In the genomic region with DNA sequence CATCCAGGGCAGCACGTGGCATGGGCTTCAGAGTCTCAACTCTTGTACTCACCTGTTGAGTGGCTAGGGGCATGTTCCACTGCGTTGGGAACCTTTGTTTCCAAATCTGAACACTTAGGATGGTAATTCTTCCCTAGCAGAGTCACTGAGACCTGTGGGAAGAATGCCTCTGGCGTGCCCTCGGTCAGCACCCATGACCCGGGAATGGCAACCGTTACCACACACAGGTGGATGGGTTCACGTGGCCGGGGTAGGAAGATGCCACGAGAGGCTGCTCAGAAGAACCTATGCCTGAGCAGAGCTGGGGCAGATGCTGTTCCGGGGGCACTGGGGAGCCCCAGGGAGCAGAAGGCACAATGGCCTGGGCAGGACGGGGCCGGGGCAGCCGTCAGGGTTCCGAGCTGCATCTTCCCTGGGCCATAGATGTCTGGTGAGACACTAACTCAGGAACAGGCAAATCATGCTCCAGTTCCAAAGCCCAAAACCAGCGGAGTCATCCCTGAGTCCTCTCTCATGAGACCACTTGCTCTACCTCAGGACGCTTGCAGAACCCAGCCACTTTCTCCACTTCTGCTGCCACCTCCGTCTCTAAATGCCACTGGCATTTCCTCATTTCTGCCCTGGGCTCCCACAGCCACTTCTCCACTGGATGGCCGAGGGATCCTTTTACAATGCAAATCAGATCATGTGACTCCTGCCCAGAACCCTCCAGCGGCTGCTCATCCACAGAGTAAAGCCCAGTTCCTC, we compare ENCODE assay signal across 1 cellular context.
A peak's percentile ranks its signal among the peaks of the same experiment; 100 is the strongest.
TF ChIP-seq lines count a peak whose summit lies in the region.

No MANE protein-coding gene starts in this region.

TF ChIP-seq in WTC11, 78 proteins besides CTCF, POLR2A, EP300 and RAD21 (continued from another document):
- TF ChIP-seq, protein P1, sequence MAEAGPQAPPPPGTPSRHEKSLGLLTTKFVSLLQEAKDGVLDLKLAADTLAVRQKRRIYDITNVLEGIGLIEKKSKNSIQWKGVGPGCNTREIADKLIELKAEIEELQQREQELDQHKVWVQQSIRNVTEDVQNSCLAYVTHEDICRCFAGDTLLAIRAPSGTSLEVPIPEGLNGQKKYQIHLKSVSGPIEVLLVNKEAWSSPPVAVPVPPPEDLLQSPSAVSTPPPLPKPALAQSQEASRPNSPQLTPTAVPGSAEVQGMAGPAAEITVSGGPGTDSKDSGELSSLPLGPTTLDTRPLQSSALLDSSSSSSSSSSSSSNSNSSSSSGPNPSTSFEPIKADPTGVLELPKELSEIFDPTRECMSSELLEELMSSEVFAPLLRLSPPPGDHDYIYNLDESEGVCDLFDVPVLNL (CRISPR knock-in tag; IDR thresholded peaks at IDR 0.05; ENCODE audit: borderline replicate concordance, low read depth) = no peak
- TF ChIP-seq, protein P2, sequence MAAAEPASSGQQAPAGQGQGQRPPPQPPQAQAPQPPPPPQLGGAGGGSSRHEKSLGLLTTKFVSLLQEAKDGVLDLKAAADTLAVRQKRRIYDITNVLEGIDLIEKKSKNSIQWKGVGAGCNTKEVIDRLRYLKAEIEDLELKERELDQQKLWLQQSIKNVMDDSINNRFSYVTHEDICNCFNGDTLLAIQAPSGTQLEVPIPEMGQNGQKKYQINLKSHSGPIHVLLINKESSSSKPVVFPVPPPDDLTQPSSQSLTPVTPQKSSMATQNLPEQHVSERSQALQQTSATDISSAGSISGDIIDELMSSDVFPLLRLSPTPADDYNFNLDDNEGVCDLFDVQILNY (CRISPR knock-in tag; IDR thresholded peaks at IDR 0.05) = no peak
- no peak for TF ChIP-seq ZNF416 (CRISPR knock-in tag; IDR thresholded peaks at IDR 0.05)
- TF ChIP-seq ZNF219 (CRISPR knock-in tag; IDR thresholded peaks at IDR 0.05; ENCODE audit: borderline replicate concordance) = no peak
- TF ChIP-seq ZNF138 (CRISPR knock-in tag; conservative IDR thresholded peaks at IDR 0.05) = 0 out of 2 replicates have a peak, but pooled peaks have one; percentile 19
- TF ChIP-seq, protein P3, sequence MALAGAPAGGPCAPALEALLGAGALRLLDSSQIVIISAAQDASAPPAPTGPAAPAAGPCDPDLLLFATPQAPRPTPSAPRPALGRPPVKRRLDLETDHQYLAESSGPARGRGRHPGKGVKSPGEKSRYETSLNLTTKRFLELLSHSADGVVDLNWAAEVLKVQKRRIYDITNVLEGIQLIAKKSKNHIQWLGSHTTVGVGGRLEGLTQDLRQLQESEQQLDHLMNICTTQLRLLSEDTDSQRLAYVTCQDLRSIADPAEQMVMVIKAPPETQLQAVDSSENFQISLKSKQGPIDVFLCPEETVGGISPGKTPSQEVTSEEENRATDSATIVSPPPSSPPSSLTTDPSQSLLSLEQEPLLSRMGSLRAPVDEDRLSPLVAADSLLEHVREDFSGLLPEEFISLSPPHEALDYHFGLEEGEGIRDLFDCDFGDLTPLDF (CRISPR knock-in tag; IDR thresholded peaks at IDR 0.05) = no peak
- TF ChIP-seq, protein P4, sequence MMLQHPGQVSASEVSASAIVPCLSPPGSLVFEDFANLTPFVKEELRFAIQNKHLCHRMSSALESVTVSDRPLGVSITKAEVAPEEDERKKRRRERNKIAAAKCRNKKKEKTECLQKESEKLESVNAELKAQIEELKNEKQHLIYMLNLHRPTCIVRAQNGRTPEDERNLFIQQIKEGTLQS (CRISPR knock-in tag; conservative IDR thresholded peaks at IDR 0.05) = no peak
- TF ChIP-seq, protein P5, sequence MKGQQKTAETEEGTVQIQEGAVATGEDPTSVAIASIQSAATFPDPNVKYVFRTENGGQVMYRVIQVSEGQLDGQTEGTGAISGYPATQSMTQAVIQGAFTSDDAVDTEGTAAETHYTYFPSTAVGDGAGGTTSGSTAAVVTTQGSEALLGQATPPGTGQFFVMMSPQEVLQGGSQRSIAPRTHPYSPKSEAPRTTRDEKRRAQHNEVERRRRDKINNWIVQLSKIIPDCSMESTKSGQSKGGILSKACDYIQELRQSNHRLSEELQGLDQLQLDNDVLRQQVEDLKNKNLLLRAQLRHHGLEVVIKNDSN (CRISPR knock-in tag; IDR thresholded peaks at IDR 0.05) = peak; percentile 67; the same call in 1 of the 2 replicates
- no peak for TF ChIP-seq NFATC4 (CRISPR knock-in tag; IDR thresholded peaks at IDR 0.05)
- TF ChIP-seq TP53 (CRISPR knock-in tag; IDR thresholded peaks at IDR 0.05) = no peak
- TF ChIP-seq, protein P6, sequence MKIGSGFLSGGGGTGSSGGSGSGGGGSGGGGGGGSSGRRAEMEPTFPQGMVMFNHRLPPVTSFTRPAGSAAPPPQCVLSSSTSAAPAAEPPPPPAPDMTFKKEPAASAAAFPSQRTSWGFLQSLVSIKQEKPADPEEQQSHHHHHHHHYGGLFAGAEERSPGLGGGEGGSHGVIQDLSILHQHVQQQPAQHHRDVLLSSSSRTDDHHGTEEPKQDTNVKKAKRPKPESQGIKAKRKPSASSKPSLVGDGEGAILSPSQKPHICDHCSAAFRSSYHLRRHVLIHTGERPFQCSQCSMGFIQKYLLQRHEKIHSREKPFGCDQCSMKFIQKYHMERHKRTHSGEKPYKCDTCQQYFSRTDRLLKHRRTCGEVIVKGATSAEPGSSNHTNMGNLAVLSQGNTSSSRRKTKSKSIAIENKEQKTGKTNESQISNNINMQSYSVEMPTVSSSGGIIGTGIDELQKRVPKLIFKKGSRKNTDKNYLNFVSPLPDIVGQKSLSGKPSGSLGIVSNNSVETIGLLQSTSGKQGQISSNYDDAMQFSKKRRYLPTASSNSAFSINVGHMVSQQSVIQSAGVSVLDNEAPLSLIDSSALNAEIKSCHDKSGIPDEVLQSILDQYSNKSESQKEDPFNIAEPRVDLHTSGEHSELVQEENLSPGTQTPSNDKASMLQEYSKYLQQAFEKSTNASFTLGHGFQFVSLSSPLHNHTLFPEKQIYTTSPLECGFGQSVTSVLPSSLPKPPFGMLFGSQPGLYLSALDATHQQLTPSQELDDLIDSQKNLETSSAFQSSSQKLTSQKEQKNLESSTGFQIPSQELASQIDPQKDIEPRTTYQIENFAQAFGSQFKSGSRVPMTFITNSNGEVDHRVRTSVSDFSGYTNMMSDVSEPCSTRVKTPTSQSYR (CRISPR knock-in tag; IDR thresholded peaks at IDR 0.05) = no peak
- TF ChIP-seq SOX15 (CRISPR knock-in tag; IDR thresholded peaks at IDR 0.05) = no peak
- TF ChIP-seq, protein P7, sequence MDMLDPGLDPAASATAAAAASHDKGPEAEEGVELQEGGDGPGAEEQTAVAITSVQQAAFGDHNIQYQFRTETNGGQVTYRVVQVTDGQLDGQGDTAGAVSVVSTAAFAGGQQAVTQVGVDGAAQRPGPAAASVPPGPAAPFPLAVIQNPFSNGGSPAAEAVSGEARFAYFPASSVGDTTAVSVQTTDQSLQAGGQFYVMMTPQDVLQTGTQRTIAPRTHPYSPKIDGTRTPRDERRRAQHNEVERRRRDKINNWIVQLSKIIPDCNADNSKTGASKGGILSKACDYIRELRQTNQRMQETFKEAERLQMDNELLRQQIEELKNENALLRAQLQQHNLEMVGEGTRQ (CRISPR knock-in tag; IDR thresholded peaks at IDR 0.05) = peak; percentile 84
- TF ChIP-seq, protein P8, sequence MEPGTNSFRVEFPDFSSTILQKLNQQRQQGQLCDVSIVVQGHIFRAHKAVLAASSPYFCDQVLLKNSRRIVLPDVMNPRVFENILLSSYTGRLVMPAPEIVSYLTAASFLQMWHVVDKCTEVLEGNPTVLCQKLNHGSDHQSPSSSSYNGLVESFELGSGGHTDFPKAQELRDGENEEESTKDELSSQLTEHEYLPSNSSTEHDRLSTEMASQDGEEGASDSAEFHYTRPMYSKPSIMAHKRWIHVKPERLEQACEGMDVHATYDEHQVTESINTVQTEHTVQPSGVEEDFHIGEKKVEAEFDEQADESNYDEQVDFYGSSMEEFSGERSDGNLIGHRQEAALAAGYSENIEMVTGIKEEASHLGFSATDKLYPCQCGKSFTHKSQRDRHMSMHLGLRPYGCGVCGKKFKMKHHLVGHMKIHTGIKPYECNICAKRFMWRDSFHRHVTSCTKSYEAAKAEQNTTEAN (CRISPR knock-in tag; IDR thresholded peaks at IDR 0.05) = no peak
- TF ChIP-seq GABPB1 (CRISPR knock-in tag; IDR thresholded peaks at IDR 0.05) = no peak
- no peak for TF ChIP-seq TEAD4 (CRISPR knock-in tag; IDR thresholded peaks at IDR 0.05)
- TF ChIP-seq TCF7 (CRISPR knock-in tag; IDR thresholded peaks at IDR 0.05; ENCODE audit: low read depth) = no peak
- no peak for TF ChIP-seq HMGA2 (CRISPR knock-in tag; IDR thresholded peaks at IDR 0.05)
- TF ChIP-seq, protein P9, sequence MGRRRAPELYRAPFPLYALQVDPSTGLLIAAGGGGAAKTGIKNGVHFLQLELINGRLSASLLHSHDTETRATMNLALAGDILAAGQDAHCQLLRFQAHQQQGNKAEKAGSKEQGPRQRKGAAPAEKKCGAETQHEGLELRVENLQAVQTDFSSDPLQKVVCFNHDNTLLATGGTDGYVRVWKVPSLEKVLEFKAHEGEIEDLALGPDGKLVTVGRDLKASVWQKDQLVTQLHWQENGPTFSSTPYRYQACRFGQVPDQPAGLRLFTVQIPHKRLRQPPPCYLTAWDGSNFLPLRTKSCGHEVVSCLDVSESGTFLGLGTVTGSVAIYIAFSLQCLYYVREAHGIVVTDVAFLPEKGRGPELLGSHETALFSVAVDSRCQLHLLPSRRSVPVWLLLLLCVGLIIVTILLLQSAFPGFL (CRISPR knock-in tag; IDR thresholded peaks at IDR 0.05; ENCODE audit: borderline replicate concordance) = no peak
